In genomic region chr1:75745276-75745675, GRCh38 we compare ENCODE assay signal across 12 cellular contexts. TPM values are rescaled to one million over a fixed set of nuclear protein-coding genes. Genes with fewer than 3 reads are reported as not detected.
DNase-seq lines count a peak whose midpoint lies in the region; ATAC-seq and TF ChIP-seq lines count a peak whose summit lies in the region.
"Had no signal": no experiment of that assay in that cellular context is flagged by ENCODE, and none has a peak within 500 bp of the region (broad histone marks: within the 10 kb centered on the region; RNA-seq: fewer than 3 reads in every experiment).

No MANE protein-coding gene starts in this region.

- CTCF ChIA-PET in activated B cell treated with CpG ODN at 0.5 μM for 24 hours (lab: Charles Lee): no interaction called here

- H3K27ac Mint-ChIP-seq in activated B cell treated with CpG ODN at 0.5 μM for 24 hours (no peak overlapping the region), osteocyte (ENCODE audit: unreplicated experiment) (no peak overlapping the region)

- intact Hi-C loops in activated B cell treated with CpG ODN at 0.5 μM for 24 hours (cut with micrococcal nuclease) (loop anchor here (2.0 kb wide), 1 partner anchor 20 kb away; the partner anchor contains the start of gene ACADM), testis (cut with DNase I; ENCODE audit: low total_unique reads) (no loop called here)

- WGBS in testis, 2 donors: 86 to 87% methylated on average over 4 of the region's 4 CpGs

- no peak overlapping the region for H3K4me3 ChIP-seq in testis
- H3K4me3 ChIP-seq: HAP-1 had no signal

- peaks cover 11% of the 10 kb centered on the region for H3K4me1 Mint-ChIP-seq in activated B cell treated with CpG ODN at 0.5 μM for 24 hours
- H3K4me1 Mint-ChIP-seq in osteocyte (ENCODE audit: unreplicated experiment): no peaks in the 10 kb centered on the region

- no peaks in the 10 kb centered on the region for H3K9me3 Mint-ChIP-seq in activated B cell treated with CpG ODN at 0.5 μM for 24 hours
- no peaks in the 10 kb centered on the region for H3K9me3 Mint-ChIP-seq in osteocyte (ENCODE audit: unreplicated experiment)

- no peaks in the 10 kb centered on the region for H3K4me1 ChIP-seq in testis
- H3K4me1 ChIP-seq: HAP-1 had no signal

- no peaks in the 10 kb centered on the region for H3K36me3 ChIP-seq in testis (ENCODE audit: low read depth, missing control alignments)

- H3K27ac ChIP-seq in testis: no peak overlapping the region

- ATAC-seq in GM18517 (IDR thresholded peaks at IDR 0.05; ENCODE audit: unreplicated experiment): peak; percentile 89
- peak; percentile 67 for ATAC-seq in GM21619 (IDR thresholded peaks at IDR 0.05; ENCODE audit: unreplicated experiment)
- ATAC-seq in HG03378 (IDR thresholded peaks at IDR 0.05; ENCODE audit: unreplicated experiment): peak; percentile 93
- ATAC-seq in activated B cell treated with CpG ODN at 0.5 μM for 24 hours (ENCODE audit: low read depth): peak; percentile 75

- TF ChIP-seq CTCF in activated B cell treated with CpG ODN at 0.5 μM for 24 hours (IDR thresholded peaks at IDR 0.05) (no peak), testis (IDR thresholded peaks at IDR 0.05) (no peak), osteocyte (IDR thresholded peaks at IDR 0.05) (no peak)

- no peak overlapping the region for H3K4me3 Mint-ChIP-seq in activated B cell treated with CpG ODN at 0.5 μM for 24 hours
- no peak overlapping the region for H3K4me3 Mint-ChIP-seq in osteocyte (ENCODE audit: unreplicated experiment)

- DNase-seq in activated B cell treated with CpG ODN at 0.5 μM for 24 hours (no peak), testis (no peak), NCI-H226 (no peak), osteocyte (ENCODE audit: extremely low spot score, unreplicated experiment) (no peak), NCI-H146 (lab: John Stamatoyannopoulos, UW) (no peak)
- DNase-seq: NCI-H2227 treated with DMSO at 0.1 percent for 48 hours, occipital lobe, T1000 had no signal

- H3K27me3 Mint-ChIP-seq in activated B cell treated with CpG ODN at 0.5 μM for 24 hours (no peaks in the 10 kb centered on the region), osteocyte (ENCODE audit: unreplicated experiment) (no peaks in the 10 kb centered on the region)

- POLR2A ChIA-PET in activated B cell treated with CpG ODN at 0.5 μM for 24 hours (lab: Charles Lee): interaction anchor here (1.2 to 2.2 kb wide), 2 partner anchors 40 to 41 kb away, joined by 4 to 10 read pairs; partner anchors contain the start of gene RABGGTB

- H3K36me3 Mint-ChIP-seq in activated B cell treated with CpG ODN at 0.5 μM for 24 hours (ENCODE audit: low read depth) (peaks cover 61% of the 10 kb centered on the region), osteocyte (ENCODE audit: unreplicated experiment) (peaks cover 25% of the 10 kb centered on the region)

- no peaks in the 10 kb centered on the region for H3K9me3 ChIP-seq in testis
- H3K9me3 ChIP-seq: HAP-1 had no signal

- no peaks in the 10 kb centered on the region for H3K27me3 ChIP-seq in testis

- TF ChIP-seq POLR2A in testis (IDR thresholded peaks at IDR 0.05): no peak

RNA-seq across cellular contexts. Expression of gene ACADM, which starts 20.8 kb away (rescaled TPM):
- total RNA-seq in activated B cell treated with CpG ODN at 0.5 μM for 24 hours (49.4 and 49.9 TPM in 2 replicates), testis (10 to 100 TPM; 57.7 to 77.6 TPM), osteocyte (36.2 and 37.1 TPM in 2 replicates)
- 67.9 TPM for polyA plus RNA-seq in testis (ENCODE audit: insufficient read depth, low read depth, low replicate concordance)

RNA-seq across cellular contexts. Expression of gene RABGGTB, which starts 40.8 kb away (rescaled TPM):
- total RNA-seq in activated B cell treated with CpG ODN at 0.5 μM for 24 hours (203 and 234 TPM in 2 replicates), testis (10 to 100 TPM; 37.6 to 45.0 TPM), osteocyte (59.9 and 62.5 TPM in 2 replicates)
- 31.3 TPM for polyA plus RNA-seq in testis (ENCODE audit: insufficient read depth, low read depth, low replicate concordance)

RNA-seq across cellular contexts. Expression of gene MSH4, which starts 51.4 kb away (rescaled TPM):
- total RNA-seq in activated B cell treated with CpG ODN at 0.5 μM for 24 hours (1.2 and 1.4 TPM in 2 replicates), testis (1 to 10 TPM; 5.5 to 8.2 TPM), osteocyte (0.62 and 0.68 TPM in 2 replicates)
- polyA plus RNA-seq in testis (ENCODE audit: insufficient read depth, low read depth, low replicate concordance): 4.6 TPM
